9 cellular contexts compared by ENCODE assay signal in the genomic region with DNA sequence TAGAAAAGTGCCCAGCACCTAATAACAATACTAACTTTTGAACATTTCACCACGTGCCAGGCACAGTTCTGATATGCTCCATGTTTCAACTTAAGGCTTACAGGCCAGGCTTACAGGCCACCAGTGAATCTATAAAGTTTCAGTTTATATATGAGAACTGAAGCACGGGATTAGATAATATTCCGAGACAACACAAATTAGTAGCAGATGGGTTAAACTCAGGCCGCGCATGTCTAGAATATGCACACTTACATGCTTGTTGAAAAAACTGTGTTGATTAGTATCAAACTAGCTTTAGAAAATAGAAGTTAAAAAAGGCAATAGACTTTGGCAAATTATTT.
A peak's percentile ranks its signal among the peaks of the same experiment; 100 is the strongest.
DNase-seq lines count a peak whose midpoint lies in the region; ATAC-seq and TF ChIP-seq lines count a peak whose summit lies in the region.
"Had no signal": no experiment of that assay in that cellular context is flagged by ENCODE, and none has a peak within 500 bp of the region (broad histone marks: within the 10 kb centered on the region; RNA-seq: fewer than 3 reads in every experiment).

No MANE protein-coding gene starts in this region.

- H3K27me3 ChIP-seq in Peyer's patch: no peaks in the 10 kb centered on the region
- no peaks in the 10 kb centered on the region for H3K27me3 ChIP-seq in psoas muscle (ENCODE audit: insufficient read depth in 3 of 3, low read length in 2 of 3)

- H3K36me3 ChIP-seq in Peyer's patch: no peaks in the 10 kb centered on the region
- H3K36me3 ChIP-seq in psoas muscle (ENCODE audit: insufficient read depth in 1 of 2, low read depth in 1 of 2): peaks cover 0 to 22% of the 10 kb centered on the region in 2 donors

- H3K27ac Mint-ChIP-seq in Calu3 (ENCODE audit: unreplicated experiment): peak overlapping the region; percentile 95
- H3K27ac Mint-ChIP-seq: nephron had no signal

- CTCF ChIA-PET in Calu3 (lab: Charles Lee): interaction anchor here (1.0 kb wide), 1 partner anchor 570 kb away, joined by 3 read pairs; no protein-coding TSS in a partner anchor

- peak overlapping the region; percentile 89 for H3K4me3 Mint-ChIP-seq in Calu3 (ENCODE audit: low read depth, unreplicated experiment)
- H3K4me3 Mint-ChIP-seq: nephron had no signal

- no peaks in the 10 kb centered on the region for H3K9me3 Mint-ChIP-seq in Calu3 (ENCODE audit: low read depth, unreplicated experiment)

- H3K27ac ChIP-seq in Peyer's patch (peak overlapping the region; percentile 40 to 85 (median 56)), epithelial cell of prostate (peak overlapping the region; percentile 68), psoas muscle (peak overlapping the region; percentile 79)

- peaks cover 17% of the 10 kb centered on the region for H3K36me3 Mint-ChIP-seq in Calu3 (ENCODE audit: insufficient read depth, unreplicated experiment)

- BruUV-seq in Calu3 (replicated peaks; lab: Mats Ljungman, UMichigan): TSS peak; percentile 86

- DNase-seq in Calu3 (no peak), Peyer's patch (no peak), epithelial cell of prostate (ENCODE audit: low read depth, low spot score) (no peak), psoas muscle (no peak), NAMALWA (ENCODE audit: low spot score) (no peak), retina (no peak)

- TF ChIP-seq POLR2A in Peyer's patch (IDR thresholded peaks at IDR 0.05): no peak

- WGBS in psoas muscle, 3 donors: 59 to 74% (median 73%) methylated on average over 5 of the region's 5 CpGs

- no peaks in the 10 kb centered on the region for H3K27me3 Mint-ChIP-seq in Calu3 (ENCODE audit: unreplicated experiment)

- H3K4me1 ChIP-seq in Peyer's patch (peaks cover 0 to 8% (median 0%) of the 10 kb centered on the region in 4 donors), psoas muscle (peaks cover 7% of the 10 kb centered on the region)

- intact Hi-C loops in Calu3 (cut with micrococcal nuclease; ENCODE audit: unreplicated experiment) (loop anchor here (1.0 kb wide), 1 partner anchor 29 kb away; no protein-coding TSS in a partner anchor), psoas muscle (cut with DNase I) (no loop called here)

- H3K4me3 ChIP-seq in Peyer's patch (peak overlapping the region in 2 of 4 donors; percentile 70 to 94), psoas muscle (peak overlapping the region; percentile 90)

- TF ChIP-seq CTCF in Calu3 (IDR thresholded peaks at IDR 0.05; ENCODE audit: unreplicated experiment) (no peak), Peyer's patch (IDR thresholded peaks at IDR 0.05) (no peak), psoas muscle (IDR thresholded peaks at IDR 0.05) (no peak)

- H3K9me3 ChIP-seq in Peyer's patch (no peaks in the 10 kb centered on the region), psoas muscle (no peaks in the 10 kb centered on the region)

- no peak for ATAC-seq in psoas muscle
- ATAC-seq in HG02588 (IDR thresholded peaks at IDR 0.05; ENCODE audit: unreplicated experiment): no peak
- no peak for ATAC-seq in HG03460 (IDR thresholded peaks at IDR 0.05; ENCODE audit: unreplicated experiment)

- peaks cover 10% of the 10 kb centered on the region for H3K4me1 Mint-ChIP-seq in Calu3 (ENCODE audit: low read depth, unreplicated experiment)
- H3K4me1 Mint-ChIP-seq: nephron had no signal
